Comparison of ENCODE assay signal across 8 cellular contexts in the genomic region with DNA sequence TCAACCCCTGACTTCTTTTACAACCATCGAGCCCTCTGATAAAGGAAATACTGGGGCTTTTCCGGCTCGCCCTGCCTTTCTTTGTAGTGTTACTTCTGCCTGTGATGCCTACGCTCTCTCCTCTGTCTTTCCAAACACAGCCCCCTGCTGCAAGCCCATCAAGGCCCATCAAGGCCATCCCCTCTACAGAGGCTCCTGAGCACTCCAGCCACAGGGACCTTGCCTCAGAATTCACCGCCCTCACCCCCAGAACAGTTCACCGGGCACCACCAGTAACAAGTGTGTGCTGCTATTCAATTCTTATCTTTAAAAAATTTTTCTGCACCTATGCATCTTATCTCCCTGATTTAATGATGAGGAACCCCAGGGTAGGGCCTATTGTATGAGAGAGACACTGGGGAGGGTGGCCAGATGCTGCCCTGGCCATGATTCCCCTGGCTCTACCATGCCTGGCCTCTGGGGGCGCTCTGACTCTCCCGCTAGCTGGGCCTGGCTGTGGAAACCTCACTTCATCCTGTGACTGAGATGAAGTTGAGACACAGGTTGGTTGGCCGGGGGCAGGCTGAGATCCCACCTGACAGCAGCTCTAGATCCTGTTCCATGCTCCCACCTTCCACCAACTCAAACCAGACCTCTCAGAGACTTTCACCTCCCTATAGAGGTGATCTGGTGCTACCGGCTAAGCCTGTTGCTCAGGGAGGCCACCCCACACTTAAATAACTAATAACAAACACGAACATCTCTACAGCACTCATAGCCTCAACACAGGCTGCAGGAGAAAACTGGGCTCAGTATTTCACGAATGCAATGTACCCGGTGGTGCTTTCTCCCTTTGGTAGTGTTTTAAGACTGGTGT. TPM values are rescaled to one million over a fixed set of nuclear protein-coding genes. Genes with fewer than 3 reads are reported as not detected.
A peak's percentile ranks its signal among the peaks of the same experiment; 100 is the strongest.
DNase-seq lines count a peak whose midpoint lies in the region; ATAC-seq and TF ChIP-seq lines count a peak whose summit lies in the region.

No MANE protein-coding gene starts in this region.

- H3K36me3 Mint-ChIP-seq in activated T-helper 17 cell treated with anti-CD3 and anti-CD28 coated beads, Interleukin-2, amount 50 U/mL, for 72 hours (ENCODE audit: low read depth) = no peaks in the 10 kb centered on the region

- no peaks in the 10 kb centered on the region for H3K9me3 ChIP-seq in AG04450 (ENCODE audit: control insufficient read depth, insufficient read depth, low read length)
- no peaks in the 10 kb centered on the region for H3K9me3 ChIP-seq in ascending aorta

- H3K9me3 Mint-ChIP-seq in activated T-helper 17 cell treated with anti-CD3 and anti-CD28 coated beads, Interleukin-2, amount 50 U/mL, for 72 hours = no peaks in the 10 kb centered on the region

- H3K4me3 ChIP-seq in AG04450 (ENCODE audit: low read depth, low read length) (no peak overlapping the region), ascending aorta (no peak overlapping the region)

- no peak overlapping the region for H3K4me3 Mint-ChIP-seq in activated T-helper 17 cell treated with anti-CD3 and anti-CD28 coated beads, Interleukin-2, amount 50 U/mL, for 72 hours

- H3K27me3 ChIP-seq in AG04450 (ENCODE audit: control insufficient read depth, insufficient read depth, low read length) (no peaks in the 10 kb centered on the region), ascending aorta (no peaks in the 10 kb centered on the region)

- peaks cover 45% of the 10 kb centered on the region for H3K27me3 Mint-ChIP-seq in activated T-helper 17 cell treated with anti-CD3 and anti-CD28 coated beads, Interleukin-2, amount 50 U/mL, for 72 hours

- no peaks in the 10 kb centered on the region for H3K4me1 Mint-ChIP-seq in activated T-helper 17 cell treated with anti-CD3 and anti-CD28 coated beads, Interleukin-2, amount 50 U/mL, for 72 hours

- no peaks in the 10 kb centered on the region for H3K36me3 ChIP-seq in ascending aorta

- TF ChIP-seq CTCF in AG04450 (IDR thresholded peaks at IDR 0.05; ENCODE audit: low read depth, low read length) = peak; percentile 70
- peak in 1 of 3 experiments; percentile 23 for TF ChIP-seq CTCF in ascending aorta (IDR thresholded peaks at IDR 0.05)

- intact Hi-C loops in ascending aorta (cut with DNase I) = no loop called here

- CTCF ChIA-PET in AG04450 (lab: Charles Lee) = interaction anchor here (0.6 kb wide), 1 partner anchor 10 kb away, joined by 3 read pairs; no protein-coding TSS in a partner anchor

- H3K4me1 ChIP-seq in ascending aorta = no peaks in the 10 kb centered on the region

- POLR2A ChIA-PET in AG04450 (lab: Yijun Ruan, JAX) = no interaction called here

- no peak overlapping the region for H3K27ac Mint-ChIP-seq in activated T-helper 17 cell treated with anti-CD3 and anti-CD28 coated beads, Interleukin-2, amount 50 U/mL, for 72 hours

- ATAC-seq in GM18867 (IDR thresholded peaks at IDR 0.05; ENCODE audit: unreplicated experiment) = peak; percentile 61
- peak; percentile 77 for ATAC-seq in activated T-helper 17 cell treated with anti-CD3 and anti-CD28 coated beads, Interleukin-2, amount 50 U/mL, for 72 hours (replicated peaks)

- DNase-seq in AG04450 (ENCODE audit: low read depth, low spot score) = no peak
- DNase-seq in NAMALWA (ENCODE audit: low spot score) = peak; percentile 56
- DNase-seq in iPS-NIHi11 (ENCODE audit: low spot score) = peak; percentile 85
- peak; percentile 33 for DNase-seq in stimulated activated CD8-positive, alpha-beta memory T cell treated with anti-CD3 and anti-CD28 coated beads, Interleukin-4, amount 100 ng/mL, for 24 hours (ENCODE audit: low read depth)
- DNase-seq in epidermal melanocyte (ENCODE audit: insufficient read length, low spot score) = no peak
- DNase-seq in ascending aorta (ENCODE audit: low spot score in 2 of 2) = no peak

- H3K27ac ChIP-seq in AG04450 (ENCODE audit: low read depth, low read length) (no peak overlapping the region), ascending aorta (no peak overlapping the region)

RNA-seq across cellular contexts. Expression of gene GLP1R, which starts 19.2 kb away (rescaled TPM):
- not detected in 2 replicates for polyA plus RNA-seq in AG04450 (2011; rRNA removed)
- polyA minus RNA-seq in AG04450 (2011; rRNA and poly(A)+ RNA removed) = not detected in 2 replicates
- not detected for total RNA-seq in activated T-helper 17 cell treated with anti-CD3 and anti-CD28 coated beads, Interleukin-2, amount 50 U/mL, for 72 hours
- not detected for total RNA-seq in ascending aorta

Comparison
In these comparisons a context has a peak if more than half of its experiments do, and no peak if none do; other contexts are left out.
1. DNase-seq: peak in NAMALWA (single experiment), iPS-NIHi11 (single experiment) and stimulated activated CD8-positive, alpha-beta memory T cell treated with anti-CD3 and anti-CD28 coated beads, Interleukin-4, amount 100 ng/mL, for 24 hours (single experiment); none in AG04450 (single experiment), epidermal melanocyte (single experiment) and ascending aorta (0 of 2).